In genomic region chr6:158415666-158416065, GRCh38 we compare ENCODE assay signal across 28 cellular contexts.
"Had no signal": no experiment of that assay in that cellular context is flagged by ENCODE, and none has a peak within 500 bp of the region (broad histone marks: within the 10 kb centered on the region; RNA-seq: fewer than 3 reads in every experiment).

No MANE protein-coding gene starts in this region.

- H3K27me3 Mint-ChIP-seq: effector memory CD8-positive, alpha-beta T cell; naive B cell; natural killer cell treated with Interleukin-12 subunit alpha and Interleukin-12 subunit beta and Interleukin-15 and Interleukin-18, amount 100 ng/mL, for 72 hours; type B pancreatic cell had no signal

- H3K27me3 ChIP-seq: gastroesophageal sphincter, heart left ventricle, hepatocyte, left lung, neutrophil, pancreas, stomach, testis, tibial artery had no signal

- H3K4me1 Mint-ChIP-seq: mesothelial cell of epicardium, naive B cell had no signal

- DNase-seq: dermis blood vessel endothelial cell; effector memory CD8-positive, alpha-beta T cell; heart left ventricle; kidney; left cardiac atrium; left lung; mucosa of descending colon; naive B cell; pancreas; retina; stimulated activated CD4-positive, alpha-beta T cell treated with anti-CD3 and anti-CD28 coated beads, Interleukin-12 subunit alpha, Interleukin-12 subunit beta, amount 100 ng/mL, for 4 hours; stimulated activated CD4-positive, alpha-beta T cell treated with anti-CD3 and anti-CD28 coated beads, Interleukin-1b, Interleukin-23, amount 100 ng/mL, for 48 hours; stimulated activated CD4-positive, alpha-beta T cell treated with anti-CD3 and anti-CD28 coated beads, Interleukin-4, amount 100 ng/mL, for 1 hour; stimulated activated CD8-positive, alpha-beta memory T cell treated with anti-CD3 and anti-CD28 coated beads, Interleukin-4, amount 100 ng/mL, for 48 hours; stimulated activated naive CD4-positive, alpha-beta T cell; stomach; testis; tibial artery had no signal

- H3K36me3 ChIP-seq: neutrophil, pancreas had no signal

- H3K4me3 Mint-ChIP-seq: effector memory CD8-positive, alpha-beta T cell; mesothelial cell of epicardium; naive B cell; natural killer cell treated with Interleukin-12 subunit alpha and Interleukin-12 subunit beta and Interleukin-15 and Interleukin-18, amount 100 ng/mL, for 72 hours; neural crest cell; type B pancreatic cell had no signal

- H3K9me3 ChIP-seq: gastroesophageal sphincter, left lung, neutrophil, pancreas, stomach, testis, tibial artery had no signal

- H3K4me1 ChIP-seq: gastroesophageal sphincter, left lung, pancreas, testis, tibial artery had no signal

- H3K9me3 Mint-ChIP-seq: effector memory CD8-positive, alpha-beta T cell; natural killer cell treated with Interleukin-12 subunit alpha and Interleukin-12 subunit beta and Interleukin-15 and Interleukin-18, amount 100 ng/mL, for 72 hours had no signal

- H3K27ac ChIP-seq: coronary artery, gastroesophageal sphincter, heart left ventricle, hepatocyte, left lung, neutrophil, pancreas, stomach, testis, tibial artery had no signal

- ATAC-seq: effector memory CD8-positive, alpha-beta T cell; gastroesophageal sphincter; left lung; mucosa of descending colon; natural killer cell treated with Interleukin-12 subunit alpha and Interleukin-12 subunit beta and Interleukin-15 and Interleukin-18, amount 100 ng/mL, for 72 hours; pancreas; sciatic nerve had no signal

- H3K4me3 ChIP-seq: coronary artery, gastroesophageal sphincter, heart left ventricle, hepatocyte, left lung, mucosa of descending colon, pancreas, smooth muscle cell, stomach, testis, tibial artery had no signal

- H3K27ac Mint-ChIP-seq: mesothelial cell of epicardium; naive B cell; natural killer cell treated with Interleukin-12 subunit alpha and Interleukin-12 subunit beta and Interleukin-15 and Interleukin-18, amount 100 ng/mL, for 72 hours; type B pancreatic cell had no signal
